Comparison of ENCODE assay signal across 9 cellular contexts in the genomic region with DNA sequence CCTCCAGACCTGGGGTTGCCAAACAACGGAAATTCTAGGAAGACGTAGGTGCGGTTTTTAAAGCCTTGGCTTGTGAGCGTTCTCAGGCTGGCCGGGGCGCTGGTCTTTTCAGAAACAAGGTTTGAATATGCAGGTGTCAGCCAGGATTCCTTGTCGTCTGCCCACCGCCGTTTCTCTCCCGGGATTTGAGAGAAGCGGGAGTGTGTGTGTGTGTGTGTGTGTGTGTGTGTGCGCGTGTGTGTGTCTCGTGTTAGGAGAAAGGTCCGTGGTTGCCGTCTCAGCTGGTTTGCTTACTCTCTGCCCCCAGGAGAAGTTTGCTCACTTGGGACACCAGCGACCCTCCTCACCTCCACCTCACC. TPM values are rescaled to one million over a fixed set of nuclear protein-coding genes. Genes with fewer than 3 reads are reported as not detected.
DNase-seq lines count a peak whose midpoint lies in the region; ATAC-seq and TF ChIP-seq lines count a peak whose summit lies in the region.
"Had no signal": no experiment of that assay in that cellular context is flagged by ENCODE, and none has a peak within 500 bp of the region (broad histone marks: within the 10 kb centered on the region; RNA-seq: fewer than 3 reads in every experiment).

No MANE protein-coding gene starts in this region.

- peaks cover 69% of the 10 kb centered on the region for H3K27me3 Mint-ChIP-seq in activated naive CD4-positive, alpha-beta T cell treated with anti-CD3 and anti-CD28 coated beads, Interleukin-2, amount 50 U/mL, for 24 hours

- CTCF ChIA-PET in PC-9 (lab: Charles Lee) = interaction anchor here (0.7 kb wide), 1 partner anchor 423 kb away, joined by 5 read pairs; no protein-coding TSS in a partner anchor

- peak overlapping the region; percentile 91 for H2AFZ ChIP-seq in PC-9

- peaks cover 24% of the 10 kb centered on the region for H3K4me1 ChIP-seq in PC-9 (replicated peaks; ENCODE audit: insufficient read depth)
- H3K4me1 ChIP-seq in suprapubic skin = peaks cover 63% of the 10 kb centered on the region
- H3K4me1 ChIP-seq in spleen = peaks cover 18 to 64% (median 43%) of the 10 kb centered on the region in 6 donors

- DNase-seq in activated naive CD4-positive, alpha-beta T cell treated with anti-CD3 and anti-CD28 coated beads, Interleukin-2, amount 50 U/mL, for 16 hours = no peak
- DNase-seq in PC-9 (no peak), suprapubic skin (ENCODE audit: low spot score in 2 of 2) (no peak), spleen (no peak)
- DNase-seq: amygdala had no signal

- H3F3A ChIP-seq in PC-9 (ENCODE audit: insufficient read depth, low read depth) = peaks cover 4% of the 10 kb centered on the region; the same call in 1 of the 2 replicates

- H3K27ac ChIP-seq in PC-9 (no peak overlapping the region), suprapubic skin (no peak overlapping the region), spleen (no peak overlapping the region)

- TF ChIP-seq EP300 in suprapubic skin (IDR thresholded peaks at IDR 0.05) = no peak

- H3K4me3 ChIP-seq in PC-9 (peak overlapping the region; percentile 90), iPS-18c (ENCODE audit: insufficient read depth, low read depth, low read length) (peak overlapping the region; percentile 56; the same call in 1 of the 2 replicates), suprapubic skin (peak overlapping the region; percentile 58), spleen (peak overlapping the region in 4 of 8 donors; percentile 51 to 76 (median 56))

- H4K20me1 ChIP-seq in PC-9 (ENCODE audit: insufficient read depth) = no peaks in the 10 kb centered on the region

- POLR2A ChIA-PET in PC-9 (lab: Charles Lee; ENCODE audit: unreplicated experiment) = no interaction called here

- H3K27ac Mint-ChIP-seq in activated naive CD4-positive, alpha-beta T cell treated with anti-CD3 and anti-CD28 coated beads, Interleukin-2, amount 50 U/mL, for 24 hours = no peak overlapping the region

- H3K36me3 ChIP-seq in PC-9 (ENCODE audit: low read depth) = no peaks in the 10 kb centered on the region
- H3K36me3 ChIP-seq in suprapubic skin = no peaks in the 10 kb centered on the region
- H3K36me3 ChIP-seq in spleen = no peaks in the 10 kb centered on the region

- peaks cover 47% of the 10 kb centered on the region for H3K4me1 Mint-ChIP-seq in activated naive CD4-positive, alpha-beta T cell treated with anti-CD3 and anti-CD28 coated beads, Interleukin-2, amount 50 U/mL, for 24 hours

- H3K9me2 ChIP-seq in PC-9 (ENCODE audit: insufficient read depth) = no peaks in the 10 kb centered on the region

- peaks cover 8% of the 10 kb centered on the region for H3K9me3 Mint-ChIP-seq in activated naive CD4-positive, alpha-beta T cell treated with anti-CD3 and anti-CD28 coated beads, Interleukin-2, amount 50 U/mL, for 24 hours

- no peaks in the 10 kb centered on the region for H3K9me3 ChIP-seq in PC-9 (ENCODE audit: insufficient read depth, low read depth)
- H3K9me3 ChIP-seq in iPS-18c (ENCODE audit: control insufficient read depth, insufficient read depth, low read length) = no peaks in the 10 kb centered on the region
- H3K9me3 ChIP-seq in suprapubic skin = no peaks in the 10 kb centered on the region
- peaks cover 0 to 13% (median 0%) of the 10 kb centered on the region in 8 donors for H3K9me3 ChIP-seq in spleen

- no peak for TF ChIP-seq POLR2A in suprapubic skin (IDR thresholded peaks at IDR 0.05)
- TF ChIP-seq POLR2A in spleen (IDR thresholded peaks at IDR 0.05) = no peak

- intact Hi-C loops in PC-9 (cut with micrococcal nuclease; ENCODE audit: unreplicated experiment) (loop anchor here (10.0 kb wide), 2 partner anchors 219 to 859 kb away; no protein-coding TSS in a partner anchor), spleen (cut with DNase I; ENCODE audit: low total_unique reads) (no loop called here)

- H3K27me3 ChIP-seq in PC-9 (ENCODE audit: insufficient read depth, low read depth) (no peaks in the 10 kb centered on the region), suprapubic skin (peaks cover 100% of the 10 kb centered on the region), spleen (replicated peaks in 1 of 7) (peaks cover 15 to 99% (median 95%) of the 10 kb centered on the region in 7 donors)

- WGBS in suprapubic skin = 2% methylated on average over 17 of the region's 17 CpGs
- 0 to 5% (median 3%) methylated on average over 17 of the region's 17 CpGs for WGBS in spleen, 5 donors

- H3K4me2 ChIP-seq in PC-9 = peak overlapping the region; percentile 99

- H3K4me3 Mint-ChIP-seq in activated naive CD4-positive, alpha-beta T cell treated with anti-CD3 and anti-CD28 coated beads, Interleukin-2, amount 50 U/mL, for 24 hours = peak overlapping the region; percentile 64

- peaks cover 11% of the 10 kb centered on the region for H3K36me3 Mint-ChIP-seq in activated naive CD4-positive, alpha-beta T cell treated with anti-CD3 and anti-CD28 coated beads, Interleukin-2, amount 50 U/mL, for 24 hours

- no TSS peak for BruUV-seq in PC-9 (replicated peaks; lab: Mats Ljungman, UMichigan)

- ATAC-seq in GM19035 (IDR thresholded peaks at IDR 0.05; ENCODE audit: unreplicated experiment) (no peak), HG02678 (IDR thresholded peaks at IDR 0.05; ENCODE audit: unreplicated experiment) (no peak)

- H3K79me2 ChIP-seq in PC-9 (ENCODE audit: low read depth) = peaks cover 24% of the 10 kb centered on the region

- TF ChIP-seq CTCF in PC-9 (conservative IDR thresholded peaks at IDR 0.05) (no peak), suprapubic skin (IDR thresholded peaks at IDR 0.05) (no peak), spleen (IDR thresholded peaks at IDR 0.05 in 8 of 11, conservative IDR thresholded peaks at IDR 0.05 in 3 of 11) (no peak)

RNA-seq across cellular contexts. Expression of a gene that starts 1.0 kb away (rescaled TPM):
- total RNA-seq in PC-9 (2021) = 0.35 and 0.40 TPM in 2 replicates
- under 1 TPM in 2 of 4 donors, not detected in 2; 0.03 to 0.08 TPM for total RNA-seq in suprapubic skin
- under 1 TPM in 2 of 7 donors, not detected in 5; 0.03 TPM for total RNA-seq in spleen
- polyA plus RNA-seq in spleen = under 1 TPM in 1 of 3 donors, not detected in 2; under 0.01 TPM
